1 cellular context compared by ENCODE assay signal in the genomic region with DNA sequence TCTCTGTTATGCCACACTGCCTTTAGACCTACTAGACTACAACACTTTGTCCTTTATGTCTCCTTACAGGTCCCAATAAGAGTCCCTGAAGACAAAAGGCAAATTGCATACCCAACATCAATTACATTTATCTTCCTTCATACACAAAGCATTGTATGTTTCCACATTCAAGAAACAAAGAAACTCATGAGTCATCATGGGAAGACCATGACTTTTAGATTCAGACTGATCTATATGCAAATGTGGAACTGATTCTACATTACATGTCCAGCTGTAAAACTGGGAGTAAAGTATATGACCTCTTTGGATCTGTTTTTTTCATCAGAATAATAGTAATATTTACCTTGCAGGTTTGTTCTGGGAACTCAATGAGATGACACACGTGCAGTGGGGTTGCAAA.
TF ChIP-seq lines count a peak whose summit lies in the region.

No MANE protein-coding gene starts in this region.

TF ChIP-seq in K562, 482 proteins besides CTCF, POLR2A, EP300 and RAD21 (continued from another document and continues in another):
- no peak for TF ChIP-seq ZNF408 (CRISPR knock-in tag; IDR thresholded peaks at IDR 0.05; ENCODE audit: low read depth)
- no peak for TF ChIP-seq ZNF354B (CRISPR knock-in tag; IDR thresholded peaks at IDR 0.05)
- TF ChIP-seq EP400 (IDR thresholded peaks at IDR 0.05): no peak
- TF ChIP-seq RCOR1 (IDR thresholded peaks at IDR 0.05; ENCODE audit: borderline replicate concordance in 1 of 2, low read depth in 2 of 2, low read length in 2 of 2): no peak
- TF ChIP-seq MCM7 (IDR thresholded peaks at IDR 0.05): no peak
- no peak for TF ChIP-seq ZFP91 (CRISPR knock-in tag; IDR thresholded peaks at IDR 0.05)
- no peak for TF ChIP-seq LARP7 (IDR thresholded peaks at IDR 0.05)
- TF ChIP-seq KDM5B (IDR thresholded peaks at IDR 0.05; ENCODE audit: insufficient replicate concordance, low read depth, low read length): no peak
- TF ChIP-seq ZFPM2 (CRISPR knock-in tag; IDR thresholded peaks at IDR 0.05): no peak
- TF ChIP-seq IFI16 (CRISPR knock-in tag; IDR thresholded peaks at IDR 0.05): no peak
- no peak for TF ChIP-seq ZNF174 (CRISPR knock-in tag; IDR thresholded peaks at IDR 0.05)
- no peak for TF ChIP-seq SNAPC5 (CRISPR knock-in tag; IDR thresholded peaks at IDR 0.05)
- TF ChIP-seq MCM2 (IDR thresholded peaks at IDR 0.05; ENCODE audit: low read depth): no peak
- TF ChIP-seq, protein P1, sequence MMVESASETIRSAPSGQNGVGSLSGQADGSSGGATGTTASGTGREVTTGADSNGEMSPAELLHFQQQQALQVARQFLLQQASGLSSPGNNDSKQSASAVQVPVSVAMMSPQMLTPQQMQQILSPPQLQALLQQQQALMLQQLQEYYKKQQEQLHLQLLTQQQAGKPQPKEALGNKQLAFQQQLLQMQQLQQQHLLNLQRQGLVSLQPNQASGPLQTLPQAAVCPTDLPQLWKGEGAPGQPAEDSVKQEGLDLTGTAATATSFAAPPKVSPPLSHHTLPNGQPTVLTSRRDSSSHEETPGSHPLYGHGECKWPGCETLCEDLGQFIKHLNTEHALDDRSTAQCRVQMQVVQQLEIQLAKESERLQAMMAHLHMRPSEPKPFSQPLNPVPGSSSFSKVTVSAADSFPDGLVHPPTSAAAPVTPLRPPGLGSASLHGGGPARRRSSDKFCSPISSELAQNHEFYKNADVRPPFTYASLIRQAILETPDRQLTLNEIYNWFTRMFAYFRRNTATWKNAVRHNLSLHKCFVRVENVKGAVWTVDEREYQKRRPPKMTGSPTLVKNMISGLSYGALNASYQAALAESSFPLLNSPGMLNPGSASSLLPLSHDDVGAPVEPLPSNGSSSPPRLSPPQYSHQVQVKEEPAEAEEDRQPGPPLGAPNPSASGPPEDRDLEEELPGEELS (CRISPR knock-in tag; IDR thresholded peaks at IDR 0.05; ENCODE audit: borderline replicate concordance): no peak
- no peak for TF ChIP-seq E2F5 (CRISPR knock-in tag; IDR thresholded peaks at IDR 0.05)
- no peak for TF ChIP-seq TSHZ1 (CRISPR knock-in tag; IDR thresholded peaks at IDR 0.05)
- no peak for TF ChIP-seq SP2 (IDR thresholded peaks at IDR 0.05; ENCODE audit: extremely low read depth, low read depth, low read length, poor library complexity, severe bottlenecking)
- TF ChIP-seq PHTF2 (CRISPR knock-in tag; IDR thresholded peaks at IDR 0.05): no peak
- no peak for TF ChIP-seq TCF7 (IDR thresholded peaks at IDR 0.05; ENCODE audit: borderline replicate concordance)
- TF ChIP-seq TFAP4 (CRISPR knock-in tag; IDR thresholded peaks at IDR 0.05; ENCODE audit: borderline replicate concordance): no peak
- no peak for TF ChIP-seq TGIF2 (CRISPR knock-in tag; IDR thresholded peaks at IDR 0.05)
- TF ChIP-seq, protein P2, sequence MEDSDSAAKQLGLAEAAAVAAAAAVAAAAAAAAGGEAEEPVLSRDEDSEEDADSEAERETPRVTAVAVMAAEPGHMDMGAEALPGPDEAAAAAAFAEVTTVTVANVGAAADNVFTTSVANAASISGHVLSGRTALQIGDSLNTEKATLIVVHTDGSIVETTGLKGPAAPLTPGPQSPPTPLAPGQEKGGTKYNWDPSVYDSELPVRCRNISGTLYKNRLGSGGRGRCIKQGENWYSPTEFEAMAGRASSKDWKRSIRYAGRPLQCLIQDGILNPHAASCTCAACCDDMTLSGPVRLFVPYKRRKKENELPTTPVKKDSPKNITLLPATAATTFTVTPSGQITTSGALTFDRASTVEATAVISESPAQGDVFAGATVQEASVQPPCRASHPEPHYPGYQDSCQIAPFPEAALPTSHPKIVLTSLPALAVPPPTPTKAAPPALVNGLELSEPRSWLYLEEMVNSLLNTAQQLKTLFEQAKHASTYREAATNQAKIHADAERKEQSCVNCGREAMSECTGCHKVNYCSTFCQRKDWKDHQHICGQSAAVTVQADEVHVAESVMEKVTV (CRISPR knock-in tag; IDR thresholded peaks at IDR 0.05): no peak
- TF ChIP-seq RBM25 (IDR thresholded peaks at IDR 0.05; ENCODE audit: low read depth, low read length, severe bottlenecking): no peak
- no peak for TF ChIP-seq RFX7 (CRISPR knock-in tag; IDR thresholded peaks at IDR 0.05)
- no peak for TF ChIP-seq CHD7 (IDR thresholded peaks at IDR 0.05; ENCODE audit: low read depth, low read length)
